ENCODE assay signal across 20 cellular contexts in genomic region chr17:8141046-8141445, GRCh38. TPM values are rescaled to one million over a fixed set of nuclear protein-coding genes. Genes with fewer than 3 reads are reported as not detected.
A peak's percentile ranks its signal among the peaks of the same experiment; 100 is the strongest.
DNase-seq lines count a peak whose midpoint lies in the region; ATAC-seq and TF ChIP-seq lines count a peak whose summit lies in the region.
"Had no signal": no experiment of that assay in that cellular context is flagged by ENCODE, and none has a peak within 500 bp of the region (broad histone marks: within the 10 kb centered on the region; RNA-seq: fewer than 3 reads in every experiment).

No MANE protein-coding gene starts in this region.

- POLR2A ChIA-PET in MCF 10A (lab: Yijun Ruan, JAX) = interaction anchor here (1.2 to 19.5 kb wide), 4 partner anchors 13 to 32 kb away, joined by 3 to 429 read pairs (median 29); partner anchors contain the start of genes ALOXE3 and PER1

- peaks cover 3% of the 10 kb centered on the region for H3K27me3 Mint-ChIP-seq in activated CD4-positive, alpha-beta T cell treated with anti-CD3 and anti-CD28 coated beads, Interleukin-2, amount 10 ng/mL, durations not matched to agents 24 days and 14 days
- no peaks in the 10 kb centered on the region for H3K27me3 Mint-ChIP-seq in MCF 10A (ENCODE audit: insufficient read depth, unreplicated experiment)
- no peaks in the 10 kb centered on the region for H3K27me3 Mint-ChIP-seq in naive B cell
- H3K27me3 Mint-ChIP-seq: T-cell had no signal

- TF ChIP-seq CTCF in MCF 10A (IDR thresholded peaks at IDR 0.05; ENCODE audit: unreplicated experiment) = no peak

- intact Hi-C loops in activated CD4-positive, alpha-beta T cell treated with anti-CD3 and anti-CD28 coated beads, Interleukin-2, amount 10 ng/mL, durations not matched to agents 24 days and 14 days (cut with micrococcal nuclease) = no loop called here
- intact Hi-C loops in MCF 10A (cut with micrococcal nuclease) = no loop called here

- H3K9me3 Mint-ChIP-seq in activated CD4-positive, alpha-beta T cell treated with anti-CD3 and anti-CD28 coated beads, Interleukin-2, amount 10 ng/mL, durations not matched to agents 24 days and 14 days = no peaks in the 10 kb centered on the region
- H3K9me3 Mint-ChIP-seq in MCF 10A (ENCODE audit: unreplicated experiment) (no peaks in the 10 kb centered on the region), naive B cell (no peaks in the 10 kb centered on the region)
- H3K9me3 Mint-ChIP-seq in stimulated activated effector memory CD8-positive, alpha-beta T cell treated with anti-CD3 and anti-CD28 coated beads, Interleukin-12 subunit alpha, Interleukin-12 subunit beta, amount 100 ng/mL, for 72 hours = no peaks in the 10 kb centered on the region
- H3K9me3 Mint-ChIP-seq: activated CD4-positive, alpha-beta memory T cell treated with anti-CD3 and anti-CD28 coated beads, Interleukin-2, amount 10 ng/mL, durations not matched to agents 7 days and 5 days; activated naive CD8-positive, alpha-beta T cell treated with anti-CD3 and anti-CD28 coated beads, Interleukin-2, amount 50 U/mL, for 24 hours; T-cell had no signal

- H3K4me3 Mint-ChIP-seq in activated CD4-positive, alpha-beta T cell treated with anti-CD3 and anti-CD28 coated beads, Interleukin-2, amount 10 ng/mL, durations not matched to agents 24 days and 14 days = no peak overlapping the region
- H3K4me3 Mint-ChIP-seq in MCF 10A (ENCODE audit: unreplicated experiment) (no peak overlapping the region), naive B cell (peak overlapping the region in 3 of 8 donors; percentile 7 to 64 (median 37))
- no peak overlapping the region for H3K4me3 Mint-ChIP-seq in stimulated activated effector memory CD8-positive, alpha-beta T cell treated with anti-CD3 and anti-CD28 coated beads, Interleukin-12 subunit alpha, Interleukin-12 subunit beta, amount 100 ng/mL, for 72 hours
- H3K4me3 Mint-ChIP-seq: activated CD4-positive, alpha-beta memory T cell treated with anti-CD3 and anti-CD28 coated beads, Interleukin-2, amount 10 ng/mL, durations not matched to agents 7 days and 5 days; activated naive CD8-positive, alpha-beta T cell treated with anti-CD3 and anti-CD28 coated beads, Interleukin-2, amount 50 U/mL, for 24 hours; T-cell had no signal

- CTCF ChIA-PET in MCF 10A (lab: Yijun Ruan, JAX) = interaction anchor here (0.6 to 5.9 kb wide), 3 partner anchors 16 to 21 kb away, joined by 3 to 59 read pairs (median 15); partner anchors contain the start of gene HES7

- peaks cover 43% of the 10 kb centered on the region for H3K36me3 Mint-ChIP-seq in activated CD4-positive, alpha-beta T cell treated with anti-CD3 and anti-CD28 coated beads, Interleukin-2, amount 10 ng/mL, durations not matched to agents 24 days and 14 days (ENCODE audit: low read depth)
- H3K36me3 Mint-ChIP-seq in MCF 10A (ENCODE audit: insufficient read depth, unreplicated experiment) = no peaks in the 10 kb centered on the region
- peaks cover 0 to 12% of the 10 kb centered on the region in 2 donors for H3K36me3 Mint-ChIP-seq in naive B cell
- H3K36me3 Mint-ChIP-seq in stimulated activated effector memory CD8-positive, alpha-beta T cell treated with anti-CD3 and anti-CD28 coated beads, Interleukin-12 subunit alpha, Interleukin-12 subunit beta, amount 100 ng/mL, for 72 hours = no peaks in the 10 kb centered on the region

- ATAC-seq in naive B cell (ENCODE audit: low read depth in 2 of 2) = no peak
- no peak for ATAC-seq in stimulated activated effector memory CD8-positive, alpha-beta T cell treated with anti-CD3 and anti-CD28 coated beads, Interleukin-12 subunit alpha, Interleukin-12 subunit beta, amount 100 ng/mL, for 72 hours
- ATAC-seq in GM21825 (IDR thresholded peaks at IDR 0.05; ENCODE audit: unreplicated experiment) = no peak
- no peak for ATAC-seq in GM21526 (IDR thresholded peaks at IDR 0.05; ENCODE audit: low FRiP score, unreplicated experiment)
- ATAC-seq: activated naive CD8-positive, alpha-beta T cell treated with anti-CD3 and anti-CD28 coated beads, Interleukin-2, amount 50 U/mL, for 24 hours; heart right ventricle; Right ventricle myocardium inferior; T-cell had no signal

- peak overlapping the region; percentile 48 for H3K27ac Mint-ChIP-seq in activated CD4-positive, alpha-beta T cell treated with anti-CD3 and anti-CD28 coated beads, Interleukin-2, amount 10 ng/mL, durations not matched to agents 24 days and 14 days
- peak overlapping the region; percentile 46 for H3K27ac Mint-ChIP-seq in MCF 10A (ENCODE audit: low read depth, unreplicated experiment)
- H3K27ac Mint-ChIP-seq in naive B cell = peak overlapping the region in 5 of 6 donors; percentile 39 to 90 (median 67)
- H3K27ac Mint-ChIP-seq in stimulated activated effector memory CD8-positive, alpha-beta T cell treated with anti-CD3 and anti-CD28 coated beads, Interleukin-12 subunit alpha, Interleukin-12 subunit beta, amount 100 ng/mL, for 72 hours = peak overlapping the region; percentile 73
- H3K27ac Mint-ChIP-seq: activated CD4-positive, alpha-beta memory T cell treated with anti-CD3 and anti-CD28 coated beads, Interleukin-2, amount 10 ng/mL, durations not matched to agents 7 days and 5 days; activated naive CD8-positive, alpha-beta T cell treated with anti-CD3 and anti-CD28 coated beads, Interleukin-2, amount 50 U/mL, for 24 hours had no signal

- no TSS peak for BruUV-seq in MCF 10A (replicated peaks; lab: Mats Ljungman, UMichigan)

- peaks cover 4% of the 10 kb centered on the region for H3K4me1 Mint-ChIP-seq in activated CD4-positive, alpha-beta T cell treated with anti-CD3 and anti-CD28 coated beads, Interleukin-2, amount 10 ng/mL, durations not matched to agents 24 days and 14 days
- H3K4me1 Mint-ChIP-seq in MCF 10A (ENCODE audit: insufficient read depth, unreplicated experiment) (peaks cover 11% of the 10 kb centered on the region), naive B cell (peaks cover 7 to 13% (median 7%) of the 10 kb centered on the region in 3 donors)
- H3K4me1 Mint-ChIP-seq in stimulated activated effector memory CD8-positive, alpha-beta T cell treated with anti-CD3 and anti-CD28 coated beads, Interleukin-12 subunit alpha, Interleukin-12 subunit beta, amount 100 ng/mL, for 72 hours = peaks cover 3% of the 10 kb centered on the region

- DNase-seq in activated CD4-positive, alpha-beta T cell treated with anti-CD3 and anti-CD28 coated beads, Interleukin-2, amount 10 ng/mL, durations not matched to agents 24 days and 14 days = peak; percentile 60
- DNase-seq in activated CD4-positive, alpha-beta T cell treated with anti-CD3 and anti-CD28 coated beads, Interleukin-2, amount 50 U/mL, for 4 hours = no peak
- DNase-seq in MCF 10A (ENCODE audit: unreplicated experiment) = no peak
- no peak for DNase-seq in naive B cell
- DNase-seq in stimulated activated effector memory CD8-positive, alpha-beta T cell treated with anti-CD3 and anti-CD28 coated beads, Interleukin-12 subunit alpha, Interleukin-12 subunit beta, amount 100 ng/mL, for 72 hours (ENCODE audit: low spot score in 2 of 2) = no peak
- no peak for DNase-seq in NCI-H1092 (lab: John Stamatoyannopoulos, UW)
- DNase-seq: activated CD4-positive, alpha-beta memory T cell treated with anti-CD3 and anti-CD28 coated beads, Interleukin-2, amount 10 ng/mL, durations not matched to agents 7 days and 5 days; activated naive CD8-positive, alpha-beta T cell treated with anti-CD3 and anti-CD28 coated beads, Interleukin-2, amount 50 U/mL, for 24 hours; effector memory CD4-positive, alpha-beta T cell; heart right ventricle; mesenchymal stem cell; NCI-H187 treated with DMSO at 0.1 percent for 48 hours; small intestine; stimulated activated CD4-positive, alpha-beta T cell treated with anti-CD3 and anti-CD28 coated beads, Interleukin-4, amount 100 ng/mL, for 4 hours; WERI-Rb-1 had no signal

RNA-seq across cellular contexts. Expression of gene PER1, which starts 11.2 kb away (rescaled TPM):
- total RNA-seq in activated CD4-positive, alpha-beta T cell treated with anti-CD3 and anti-CD28 coated beads, Interleukin-2, amount 10 ng/mL, durations not matched to agents 24 days and 14 days = 39.4 and 41.7 TPM in 2 replicates
- 165 and 190 TPM in 2 replicates for total RNA-seq in MCF 10A (2022)
- polyA plus RNA-seq in naive B cell (ENCODE audit: low read depth in 6 of 6) = 10 to 100 TPM in 5 of 6 donors, 1 to 10 TPM in 1; 4.5 to 20.9 (median 13.5) TPM

RNA-seq across cellular contexts. Expression of gene HES7, which starts 17.1 kb away (rescaled TPM):
- total RNA-seq in activated CD4-positive, alpha-beta T cell treated with anti-CD3 and anti-CD28 coated beads, Interleukin-2, amount 10 ng/mL, durations not matched to agents 24 days and 14 days = 1.5 and 2.1 TPM in 2 replicates
- 5.8 and 5.9 TPM in 2 replicates for total RNA-seq in MCF 10A (2022)
- polyA plus RNA-seq in naive B cell (ENCODE audit: low read depth in 6 of 6) = not detected
- total RNA-seq: Right ventricle myocardium inferior had no signal

RNA-seq across cellular contexts. Expression of gene VAMP2, which starts 21.7 kb away (rescaled TPM):
- total RNA-seq in activated CD4-positive, alpha-beta T cell treated with anti-CD3 and anti-CD28 coated beads, Interleukin-2, amount 10 ng/mL, durations not matched to agents 24 days and 14 days = 45.1 and 49.6 TPM in 2 replicates
- 37.7 and 42.8 TPM in 2 replicates for total RNA-seq in MCF 10A (2022)
- 10 to 100 TPM; 37.8 to 89.1 (median 65.9) TPM for polyA plus RNA-seq in naive B cell (ENCODE audit: low read depth in 6 of 6)

RNA-seq across cellular contexts. Expression of gene ALOXE3, which starts 22.7 kb away (rescaled TPM):
- total RNA-seq in activated CD4-positive, alpha-beta T cell treated with anti-CD3 and anti-CD28 coated beads, Interleukin-2, amount 10 ng/mL, durations not matched to agents 24 days and 14 days = not detected in 2 replicates
- 13.1 and 14.1 TPM in 2 replicates for total RNA-seq in MCF 10A (2022)
- polyA plus RNA-seq in naive B cell (ENCODE audit: low read depth in 6 of 6) = not detected
- total RNA-seq: activated CD4-positive, alpha-beta memory T cell treated with anti-CD3 and anti-CD28 coated beads, Interleukin-2, amount 10 ng/mL, durations not matched to agents 7 days and 5 days; heart right ventricle; NCI-H460; Right ventricle myocardium inferior had no signal

RNA-seq across cellular contexts. Expression of gene TMEM107, which starts 35.1 kb away (rescaled TPM):
- total RNA-seq in activated CD4-positive, alpha-beta T cell treated with anti-CD3 and anti-CD28 coated beads, Interleukin-2, amount 10 ng/mL, durations not matched to agents 24 days and 14 days = 20.9 and 21.4 TPM in 2 replicates
- 7.6 and 8.4 TPM in 2 replicates for total RNA-seq in MCF 10A (2022)
- polyA plus RNA-seq in naive B cell (ENCODE audit: low read depth in 6 of 6) = 10 to 100 TPM; 29.9 to 42.3 (median 34.7) TPM
